ENCODE assay signal across 11 cellular contexts in genomic region chr16:66409156-66409555, GRCh38. TPM values are rescaled to one million over a fixed set of nuclear protein-coding genes. Genes with fewer than 3 reads are reported as not detected.
DNase-seq lines count a peak whose midpoint lies in the region; TF ChIP-seq lines count a peak whose summit lies in the region.
"Had no signal": no experiment of that assay in that cellular context is flagged by ENCODE, and none has a peak within 500 bp of the region (broad histone marks: within the 10 kb centered on the region; RNA-seq: fewer than 3 reads in every experiment).

No MANE protein-coding gene starts in this region.

- no peak overlapping the region for H3K23ac ChIP-seq in neuronal stem cell (ENCODE audit: low read depth, low read length, poor library complexity)

- H3K79me1 ChIP-seq in neuronal stem cell (ENCODE audit: low read depth, low read length) = no peaks in the 10 kb centered on the region

- H3K4me2 ChIP-seq in OCI-LY7 (ENCODE audit: low read length) (no peak overlapping the region), neuronal stem cell (ENCODE audit: insufficient read depth, low read length, poor library complexity, severe bottlenecking) (no peak overlapping the region)

- no CpG with 5 or more reads among the region's 5 CpGs for WGBS in neuronal stem cell (ENCODE audit: extremely low coverage in 2 of 2, insufficient read length in 2 of 2, insufficient replicate concordance in 1 of 2), 2 donors
- WGBS in stomach, 5 donors = 60 to 77% (median 74%) methylated on average over 5 of the region's 5 CpGs

- TF ChIP-seq CTCF in OCI-LY7 (conservative IDR thresholded peaks at IDR 0.05; ENCODE audit: low read length) (no peak), choroid plexus epithelial cell (conservative IDR thresholded peaks at IDR 0.05; ENCODE audit: low read depth, low read length) (no peak), stomach (IDR thresholded peaks at IDR 0.05) (no peak), glutamatergic neuron (IDR thresholded peaks at IDR 0.05; ENCODE audit: partially characterized antibody, unreplicated experiment) (no peak)

- H3K36me3 Mint-ChIP-seq in T-helper 2 cell treated with Interferon-gamma antibody and Interleukin-4, amounts not matched to agents 5 μg/mL and 100 μg/mL, for 36 hours (ENCODE audit: low read depth) = peaks cover 4% of the 10 kb centered on the region
- H3K36me3 Mint-ChIP-seq in glutamatergic neuron (ENCODE audit: unreplicated experiment) = peaks cover 8% of the 10 kb centered on the region
- H3K36me3 Mint-ChIP-seq: WTC11 had no signal

- no peak for TF ChIP-seq EP300 in stomach (IDR thresholded peaks at IDR 0.05)

- no peak overlapping the region for H3K9ac ChIP-seq in neuronal stem cell (ENCODE audit: low read depth, low read length, poor library complexity)

- POLR2A ChIA-PET in OCI-LY7 (lab: Charles Lee) = interaction anchor here (0.6 to 1.4 kb wide), 5 partner anchors 144 to 359 kb away, joined by 3 to 7 read pairs (median 3); no protein-coding TSS in a partner anchor

- H3K18ac ChIP-seq in neuronal stem cell (ENCODE audit: low read length) = no peak overlapping the region

- H2AK5ac ChIP-seq in neuronal stem cell (ENCODE audit: low read depth, low read length) = no peak overlapping the region

- H3K4me1 ChIP-seq in OCI-LY7 (ENCODE audit: insufficient read depth, low read length, poor library complexity, severe bottlenecking) (peaks cover 15% of the 10 kb centered on the region), neuronal stem cell (ENCODE audit: control insufficient read depth in 2 of 2, insufficient read depth in 1 of 2, low read depth in 1 of 2, low read length in 2 of 2) (peaks cover 0 to 15% of the 10 kb centered on the region in 2 donors), stomach (peaks cover 6 to 20% (median 9%) of the 10 kb centered on the region in 4 donors)

- no peak overlapping the region for H3K4me3 ChIP-seq in OCI-LY7 (ENCODE audit: low read depth, low read length, poor library complexity, severe bottlenecking)
- no peak overlapping the region for H3K4me3 ChIP-seq in choroid plexus epithelial cell (ENCODE audit: low read depth, low read length)
- no peak overlapping the region for H3K4me3 ChIP-seq in neuronal stem cell (ENCODE audit: low read length in 2 of 2)
- H3K4me3 ChIP-seq in stomach = no peak overlapping the region

- CTCF ChIA-PET in OCI-LY7 (lab: Charles Lee; ENCODE audit: unreplicated experiment) = interaction anchor here (0.7 to 1.1 kb wide), 2 partner anchors 67 to 182 kb away, joined by 4 to 7 read pairs; no protein-coding TSS in a partner anchor

- no peak overlapping the region for H3K14ac ChIP-seq in neuronal stem cell (ENCODE audit: low read length)

- H2BK120ac ChIP-seq in neuronal stem cell (ENCODE audit: low read depth, low read length) = no peak overlapping the region

- TSS peak; percentile 60 for BruUV-seq in OCI-LY7 (replicated peaks; lab: Mats Ljungman, UMichigan)

- H2BK5ac ChIP-seq in neuronal stem cell (ENCODE audit: low read length) = no peak overlapping the region

- H3K79me2 ChIP-seq in OCI-LY7 (ENCODE audit: insufficient read depth, low read depth, low read length) = no peaks in the 10 kb centered on the region

- H3K4ac ChIP-seq in neuronal stem cell (ENCODE audit: low read length) = no peak overlapping the region

- H2BK12ac ChIP-seq in neuronal stem cell (ENCODE audit: low read length) = no peak overlapping the region

- H2AFZ ChIP-seq in OCI-LY7 (ENCODE audit: low read length) (peak overlapping the region; percentile 93; the same call in 1 of the 2 replicates), neuronal stem cell (ENCODE audit: low read length) (peak overlapping the region; percentile 85)

- no peak for TF ChIP-seq POLR2A in stomach (IDR thresholded peaks at IDR 0.05)

- H3K9me3 Mint-ChIP-seq in T-helper 2 cell treated with Interferon-gamma antibody and Interleukin-4, amounts not matched to agents 5 μg/mL and 100 μg/mL, for 36 hours = peaks cover 14% of the 10 kb centered on the region
- H3K9me3 Mint-ChIP-seq in glutamatergic neuron (ENCODE audit: unreplicated experiment) = peaks cover 4% of the 10 kb centered on the region

- no peak overlapping the region for H2BK15ac ChIP-seq in neuronal stem cell (ENCODE audit: low read length)

- peaks cover 11% of the 10 kb centered on the region; the same call in 1 of the 2 replicates for H3K9me3 ChIP-seq in OCI-LY7 (ENCODE audit: low read length)
- peaks cover under 1 to 14% of the 10 kb centered on the region in 2 donors for H3K9me3 ChIP-seq in neuronal stem cell (replicated peaks in 1 of 2; ENCODE audit: control insufficient read depth in 2 of 2, insufficient read depth in 1 of 2, low read depth in 1 of 2, low read length in 2 of 2)
- peaks cover 0 to 12% (median 11%) of the 10 kb centered on the region in 4 donors for H3K9me3 ChIP-seq in stomach

- intact Hi-C loops in OCI-LY7 (cut with micrococcal nuclease; ENCODE audit: unreplicated experiment) = loop anchor here (5.0 to 10.0 kb wide), 2 partner anchors 198 to 316 kb away; no protein-coding TSS in a partner anchor
- intact Hi-C loops in stomach (cut with DNase I; ENCODE audit: low total_unique reads) = loop anchor here (5.0 kb wide), 2 partner anchors 73 to 193 kb away; partner anchors contain the start of gene CMTM3

- no peaks in the 10 kb centered on the region for H3K9me2 ChIP-seq in OCI-LY7 (ENCODE audit: insufficient read depth, low read length)

- H4K20me1 ChIP-seq in OCI-LY7 (ENCODE audit: insufficient read depth, low read length) = no peaks in the 10 kb centered on the region

- peaks cover 0 to 3% (median 0%) of the 10 kb centered on the region in 3 experiments for H3K27me3 ChIP-seq in neuronal stem cell (ENCODE audit: control insufficient read depth in 3 of 3, insufficient read depth in 3 of 3, low read depth in 1 of 3, low read length in 3 of 3)
- H3K27me3 ChIP-seq in stomach = peaks cover 0 to 38% (median 0%) of the 10 kb centered on the region in 3 donors

- H3K27ac ChIP-seq in OCI-LY7 (ENCODE audit: low read depth, low read length, poor library complexity, severe bottlenecking) (no peak overlapping the region), neuronal stem cell (replicated peaks; ENCODE audit: low read length) (no peak overlapping the region), stomach (no peak overlapping the region)

- no peak for DNase-seq in T-helper 2 cell treated with Interferon-gamma antibody and Interleukin-4, amounts not matched to agents 5 μg/mL and 100 μg/mL, for 36 hours (ENCODE audit: low spot score)
- DNase-seq in T-helper 2 cell (no peak), OCI-LY7 (ENCODE audit: low spot score) (no peak), choroid plexus epithelial cell (ENCODE audit: low read depth) (peak; percentile 81), neuronal stem cell (ENCODE audit: low spot score) (no peak), stomach (no peak), glutamatergic neuron (no peak)
- DNase-seq in NK-92 treated with Interleukin-12 subunit alpha and Interleukin-12 subunit beta, amount 100 ng/mL, for 24 hours (lab: John Stamatoyannopoulos, UW) = no peak
- DNase-seq: 8988T, NCI-H774 had no signal

- no peak overlapping the region for H3K27ac Mint-ChIP-seq in T-helper 2 cell treated with Interferon-gamma antibody and Interleukin-4, amounts not matched to agents 5 μg/mL and 100 μg/mL, for 36 hours
- H3K27ac Mint-ChIP-seq in glutamatergic neuron (ENCODE audit: unreplicated experiment) = no peak overlapping the region

- peaks cover 19% of the 10 kb centered on the region for H3K4me1 Mint-ChIP-seq in T-helper 2 cell treated with Interferon-gamma antibody and Interleukin-4, amounts not matched to agents 5 μg/mL and 100 μg/mL, for 36 hours (ENCODE audit: low read depth)
- peaks cover 1% of the 10 kb centered on the region for H3K4me1 Mint-ChIP-seq in glutamatergic neuron (ENCODE audit: low read depth, unreplicated experiment)

- H4K91ac ChIP-seq in neuronal stem cell (ENCODE audit: low read depth, low read length, poor library complexity) = no peak overlapping the region

- peaks cover 19% of the 10 kb centered on the region for H3K27me3 Mint-ChIP-seq in T-helper 2 cell treated with Interferon-gamma antibody and Interleukin-4, amounts not matched to agents 5 μg/mL and 100 μg/mL, for 36 hours (ENCODE audit: low read depth)
- no peaks in the 10 kb centered on the region for H3K27me3 Mint-ChIP-seq in glutamatergic neuron (ENCODE audit: unreplicated experiment)

- no peaks in the 10 kb centered on the region for H3K36me3 ChIP-seq in OCI-LY7 (ENCODE audit: insufficient read depth, low read length)
- no peaks in the 10 kb centered on the region for H3K36me3 ChIP-seq in neuronal stem cell (replicated peaks in 1 of 2; ENCODE audit: control insufficient read depth in 2 of 2, insufficient read depth in 2 of 2, low read length in 2 of 2)
- H3K36me3 ChIP-seq in stomach = no peaks in the 10 kb centered on the region

- H4K8ac ChIP-seq in neuronal stem cell (ENCODE audit: low read depth, low read length) = no peak overlapping the region

- peak overlapping the region; percentile 86 for H3K4me3 Mint-ChIP-seq in T-helper 2 cell treated with Interferon-gamma antibody and Interleukin-4, amounts not matched to agents 5 μg/mL and 100 μg/mL, for 36 hours
- no peak overlapping the region for H3K4me3 Mint-ChIP-seq in glutamatergic neuron (ENCODE audit: unreplicated experiment)
- H3K4me3 Mint-ChIP-seq: WTC11 had no signal

RNA-seq across cellular contexts. Expression of gene BEAN1, which starts 17.9 kb away (rescaled TPM):
- total RNA-seq in OCI-LY7 (2014; rRNA removed; shearing (Covaris generic)) = not detected in 2 replicates
- total RNA-seq in OCI-LY7 (2022) = 0.13 TPM in 1 of 2 replicates, not detected in the other
- polyA plus RNA-seq in neuronal stem cell (2013, experiment 1 of 2) = 1.4 TPM
- 1.6 TPM for polyA plus RNA-seq in neuronal stem cell (2013, experiment 2 of 2)
- under 1 TPM in 1 of 5 donors, not detected in 4; 0.55 TPM for total RNA-seq in stomach
- 1 to 10 TPM in 1 of 3 donors, under 1 TPM in 1, not detected in 1; 0.40 to 3.7 TPM for polyA plus RNA-seq in stomach
- 1.8 TPM for total RNA-seq in glutamatergic neuron (ENCODE audit: unreplicated experiment)
- total RNA-seq: WTC11 had no signal

RNA-seq across cellular contexts. Expression of gene CDH5, which starts 42.7 kb away (rescaled TPM):
- not detected in 2 replicates for total RNA-seq in OCI-LY7 (2014; rRNA removed; shearing (Covaris generic))
- 0.09 TPM in 1 of 2 replicates, not detected in the other for total RNA-seq in OCI-LY7 (2022)
- 0.21 TPM for polyA plus RNA-seq in neuronal stem cell (2013, experiment 1 of 2)
- 0.25 TPM for polyA plus RNA-seq in neuronal stem cell (2013, experiment 2 of 2)
- total RNA-seq in stomach = 10 to 100 TPM in 4 of 5 donors, 1 to 10 TPM in 1; 9.0 to 46.9 (median 26.3) TPM
- polyA plus RNA-seq in stomach = 1 to 10 TPM; 2.4 to 6.0 (median 4.0) TPM
- 9.6 TPM for total RNA-seq in glutamatergic neuron (ENCODE audit: unreplicated experiment)
